In genomic region chr22:22137891-22138290, GRCh38 we compare ENCODE assay signal across 29 cellular contexts.
DNase-seq lines count a peak whose midpoint lies in the region; ATAC-seq, FAIRE-seq and TF ChIP-seq lines count a peak whose summit lies in the region.
"Had no signal": no experiment of that assay in that cellular context is flagged by ENCODE, and none has a peak within 500 bp of the region (broad histone marks: within the 10 kb centered on the region; RNA-seq: fewer than 3 reads in every experiment).

No MANE protein-coding gene starts in this region.

- no peaks in the 10 kb centered on the region for H3K36me3 ChIP-seq in K562 (ENCODE audit: control insufficient read depth, insufficient read depth, low read length)
- H3K36me3 ChIP-seq: BE2C; BLaER1; BLaER1 treated with 17β-estradiol and CSF1 and Interleukin-3, amounts not matched to agents 10 nM and 100 nM had no signal

- no peak for TF ChIP-seq POLR2A in K562 (conservative IDR thresholded peaks at IDR 0.05)

- H3K4me1 ChIP-seq in K562 (replicated peaks in 1 of 2; ENCODE audit: control insufficient read depth in 2 of 2, insufficient read depth in 2 of 2, low read length in 2 of 2): peaks cover 0 to 11% of the 10 kb centered on the region in 2 experiments; a peak in 2 of 5 replicates
- H3K4me1 ChIP-seq: A549; BE2C; BLaER1; BLaER1 treated with 17β-estradiol and CSF1 and Interleukin-3, amounts not matched to agents 10 nM and 100 nM; Caco-2 had no signal

- no peaks in the 10 kb centered on the region for H3K9me3 ChIP-seq in K562 (replicated peaks; ENCODE audit: control insufficient read depth, insufficient read depth, low read depth, low read length)
- H3K9me3 ChIP-seq: A549; BE2C; BLaER1; BLaER1 treated with 17β-estradiol and CSF1 and Interleukin-3, amounts not matched to agents 10 nM and 100 nM; Caco-2 had no signal

- no peak overlapping the region for H3K4me3 ChIP-seq in K562
- H3K4me3 ChIP-seq: A549; BLaER1; BLaER1 treated with 17β-estradiol and CSF1 and Interleukin-3, amounts not matched to agents 10 nM and 100 nM had no signal

- FAIRE-seq in K562 (lab: Jason Lieb, UNC): no peak
- FAIRE-seq: A204.1, A549, D721Med had no signal

- no peak overlapping the region for H3K27ac ChIP-seq in K562 (ENCODE audit: extremely low read depth, low read depth, low read length)
- H3K27ac ChIP-seq: 22Rv1; A549; BLaER1; BLaER1 treated with 17β-estradiol and CSF1 and Interleukin-3, amounts not matched to agents 10 nM and 100 nM; C4-2B had no signal

- no peak for TF ChIP-seq EP300 in K562 (IDR thresholded peaks at IDR 0.05; ENCODE audit: low read length)

- no peaks in the 10 kb centered on the region for H3K79me2 ChIP-seq in K562 (ENCODE audit: control insufficient read depth, insufficient read depth, low read length)

- in situ Hi-C loops in K562 (cut with MboI): no loop called here

- no peak for TF ChIP-seq CTCF in K562 (IDR thresholded peaks at IDR 0.05 in 2 of 3, conservative IDR thresholded peaks at IDR 0.05 in 1 of 3; ENCODE audit: insufficient read depth in 2 of 3, low read depth in 1 of 3, low read length in 3 of 3)

- no peak overlapping the region for H3K4me2 ChIP-seq in K562 (ENCODE audit: insufficient read depth, low read length)
- H3K4me2 ChIP-seq: A549; BLaER1; BLaER1 treated with 17β-estradiol and CSF1 and Interleukin-3, amounts not matched to agents 10 nM and 100 nM had no signal

- no TSS peak for BruUV-seq in K562 (replicated peaks; lab: Mats Ljungman, UMichigan)

- H3K9me1 ChIP-seq in K562 (ENCODE audit: control insufficient read depth, insufficient read depth, low read length): no peaks in the 10 kb centered on the region

- H4K20me1 ChIP-seq in K562 (replicated peaks; ENCODE audit: control insufficient read depth, insufficient read depth, low read length): no peaks in the 10 kb centered on the region
- H4K20me1 ChIP-seq: BLaER1; BLaER1 treated with 17β-estradiol and CSF1 and Interleukin-3, amounts not matched to agents 10 nM and 100 nM had no signal

- H3K27me3 ChIP-seq in K562 (ENCODE audit: control insufficient read depth in 2 of 2, insufficient read depth in 2 of 2, low read length in 2 of 2): peaks cover 0 to 23% of the 10 kb centered on the region in 2 experiments; a peak in 3 of 5 replicates
- H3K27me3 ChIP-seq: BLaER1; BLaER1 treated with 17β-estradiol and CSF1 and Interleukin-3, amounts not matched to agents 10 nM and 100 nM had no signal

- TF ChIP-seq RAD21 in K562 (CRISPR knock-in tag; conservative IDR thresholded peaks at IDR 0.05 in 1 of 2, IDR thresholded peaks at IDR 0.05 in 1 of 2): no peak

- POLR2A ChIA-PET in K562 (lab: Yijun Ruan, JAX): interaction anchor here (0.6 to 8.6 kb wide), 15 partner anchors 7 to 248 kb away, joined by 3 to 81 read pairs (median 5); no protein-coding TSS in a partner anchor

- ATAC-seq in K562: no peak
- ATAC-seq: A549; CD8-positive, alpha-beta T cell had no signal

- DNase-seq in K562 (ENCODE audit: extremely low read depth in 1 of 4, low spot score in 3 of 4) (no peak), AG08396 (ENCODE audit: low spot score) (no peak)
- DNase-seq: 8988T; ACHN; AML-193; BE2C; C1 segment of cervical spinal cord; Caco-2; Calu3; CD4-positive, alpha-beta memory T cell; CD4-positive, alpha-beta T cell; CD4-positive, CD25-positive, alpha-beta regulatory T cell; CD8-positive, alpha-beta memory T cell; CD8-positive, alpha-beta T cell; COR-L47; DMS 273 treated with DMSO at 0.1 percent for 48 hours; DMS153; DMS53; DMS79; DMS79 treated with DMSO at 0.1 percent for 48 hours; DND-41; EL had no signal

- no peak overlapping the region for H2AFZ ChIP-seq in K562 (ENCODE audit: low read depth, low read length)

- intact Hi-C loops in K562 (cut with micrococcal nuclease): no loop called here

- CTCF ChIA-PET in K562 (lab: Yijun Ruan, JAX; ENCODE audit: low intra/inter-chr PET ratio): no interaction called here

- no peak overlapping the region for H3K9ac ChIP-seq in K562 (ENCODE audit: insufficient read depth in 1 of 2, low read depth in 2 of 2, low read length in 2 of 2)
- H3K9ac ChIP-seq: BLaER1; BLaER1 treated with 17β-estradiol and CSF1 and Interleukin-3, amounts not matched to agents 10 nM and 100 nM had no signal

- WGBS in K562 (ENCODE audit: insufficient coverage, low coverage, missing lambda C conversion rate): 3% methylated on average over 2 of the region's 2 CpGs

TF ChIP-seq in K562, 482 proteins besides CTCF, POLR2A, EP300 and RAD21:
- 0 out of 2 replicates have a peak, but pooled peaks have one; percentile 11 for TF ChIP-seq GATAD2B (IDR thresholded peaks at IDR 0.05; ENCODE audit: borderline replicate concordance)
- 0 out of 2 replicates have a peak, but pooled peaks have one; percentile 49 for TF ChIP-seq MBD1 (CRISPR knock-in tag; IDR thresholded peaks at IDR 0.05)
- TF ChIP-seq ZNF77 (CRISPR knock-in tag; IDR thresholded peaks at IDR 0.05): 0 out of 2 replicates have a peak, but pooled peaks have one; percentile 55
- TF ChIP-seq, protein P1, sequence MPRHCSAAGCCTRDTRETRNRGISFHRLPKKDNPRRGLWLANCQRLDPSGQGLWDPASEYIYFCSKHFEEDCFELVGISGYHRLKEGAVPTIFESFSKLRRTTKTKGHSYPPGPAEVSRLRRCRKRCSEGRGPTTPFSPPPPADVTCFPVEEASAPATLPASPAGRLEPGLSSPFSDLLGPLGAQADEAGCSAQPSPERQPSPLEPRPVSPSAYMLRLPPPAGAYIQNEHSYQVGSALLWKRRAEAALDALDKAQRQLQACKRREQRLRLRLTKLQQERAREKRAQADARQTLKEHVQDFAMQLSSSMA (CRISPR knock-in tag; IDR thresholded peaks at IDR 0.05): 0 out of 2 replicates have a peak, but pooled peaks have one; percentile 56
- no peak for TF ChIP-seq HIVEP1 (CRISPR knock-in tag; IDR thresholded peaks at IDR 0.05)
- 0 out of 2 replicates have a peak, but pooled peaks have one; percentile 15 for TF ChIP-seq TFAM (CRISPR knock-in tag; conservative IDR thresholded peaks at IDR 0.05)
- 0 out of 2 replicates have a peak, but pooled peaks have one; percentile 62 for TF ChIP-seq MECOM (CRISPR knock-in tag; IDR thresholded peaks at IDR 0.05)
- TF ChIP-seq ZNF384 (IDR thresholded peaks at IDR 0.05; ENCODE audit: low read depth, low read length): no peak
- peak; percentile 13 for TF ChIP-seq ZNF699 (CRISPR knock-in tag; IDR thresholded peaks at IDR 0.05; ENCODE audit: insufficient replicate concordance)
- TF ChIP-seq, protein P2, sequence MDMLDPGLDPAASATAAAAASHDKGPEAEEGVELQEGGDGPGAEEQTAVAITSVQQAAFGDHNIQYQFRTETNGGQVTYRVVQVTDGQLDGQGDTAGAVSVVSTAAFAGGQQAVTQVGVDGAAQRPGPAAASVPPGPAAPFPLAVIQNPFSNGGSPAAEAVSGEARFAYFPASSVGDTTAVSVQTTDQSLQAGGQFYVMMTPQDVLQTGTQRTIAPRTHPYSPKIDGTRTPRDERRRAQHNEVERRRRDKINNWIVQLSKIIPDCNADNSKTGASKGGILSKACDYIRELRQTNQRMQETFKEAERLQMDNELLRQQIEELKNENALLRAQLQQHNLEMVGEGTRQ (CRISPR knock-in tag; IDR thresholded peaks at IDR 0.05): no peak; the same call in 1 of the 2 replicates
- TF ChIP-seq ZNF3 (CRISPR knock-in tag; IDR thresholded peaks at IDR 0.05): 0 out of 2 replicates have a peak, but pooled peaks have one; percentile 29
- no peak for TF ChIP-seq THRA (IDR thresholded peaks at IDR 0.05)
